Comparison of ENCODE assay signal across 18 cellular contexts in genomic region chr4:137956256-137956655, GRCh38.
A peak's percentile ranks its signal among the peaks of the same experiment; 100 is the strongest.
DNase-seq lines count a peak whose midpoint lies in the region; ATAC-seq and TF ChIP-seq lines count a peak whose summit lies in the region.
"Had no signal": no experiment of that assay in that cellular context is flagged by ENCODE, and none has a peak within 500 bp of the region (broad histone marks: within the 10 kb centered on the region; RNA-seq: fewer than 3 reads in every experiment).

No MANE protein-coding gene starts in this region.

- H4K20me1 ChIP-seq in PC-3 (ENCODE audit: low read length) = no peaks in the 10 kb centered on the region

- intact Hi-C loops in PC-3 (cut with micrococcal nuclease) = no loop called here

- TF ChIP-seq CTCF in PC-3 (conservative IDR thresholded peaks at IDR 0.05; ENCODE audit: low read depth, low read length) (no peak), choroid plexus epithelial cell (conservative IDR thresholded peaks at IDR 0.05; ENCODE audit: low read depth, low read length) (no peak), foreskin keratinocyte (conservative IDR thresholded peaks at IDR 0.05) (no peak)

- no peaks in the 10 kb centered on the region for H3K79me2 ChIP-seq in PC-3 (ENCODE audit: low read length)

- peaks cover under 1% of the 10 kb centered on the region for H3F3A ChIP-seq in PC-3 (ENCODE audit: low read length, unreplicated experiment)

- H3K4me3 ChIP-seq in PC-3 (ENCODE audit: low read length) (no peak overlapping the region), choroid plexus epithelial cell (ENCODE audit: low read depth, low read length) (no peak overlapping the region)
- H3K4me3 ChIP-seq: GM23338, MG63, Peyer's patch had no signal

- H3K9me3 Mint-ChIP-seq in activated T-cell treated with anti-CD3 and anti-CD28 coated beads, Interleukin-2, amount 50 U/mL, for 24 hours = peaks cover 2% of the 10 kb centered on the region
- H3K9me3 Mint-ChIP-seq: GM23338 had no signal

- no peaks in the 10 kb centered on the region for H3K9me3 ChIP-seq in PC-3 (ENCODE audit: low read length)
- H3K9me3 ChIP-seq: MG63, Peyer's patch had no signal

- CTCF ChIA-PET in PC-3 (lab: Charles Lee) = no interaction called here

- peak; percentile 38 for DNase-seq in EL
- peak; percentile 47 for DNase-seq in PC-3
- peak; percentile 36 for DNase-seq in choroid plexus epithelial cell (ENCODE audit: low read depth)
- DNase-seq in foreskin keratinocyte = peak in 1 of 2 donors; percentile 56
- no peak for DNase-seq in activated T-cell treated with anti-CD3 and anti-CD28 coated beads, Interleukin-2, amount 50 U/mL, for 24 hours
- DNase-seq in retina = no peak
- DNase-seq: DMS 273 treated with DMSO at 0.1 percent for 48 hours, MG63, NCI-H1092, NCI-H146, NCI-H2081, NCI-H524 treated with DMSO at 0.1 percent for 48 hours, Peyer's patch, SHP77 had no signal

- no peaks in the 10 kb centered on the region for H3K36me3 ChIP-seq in PC-3 (ENCODE audit: low read depth, low read length)
- H3K36me3 ChIP-seq: MG63, Peyer's patch had no signal

- no peak overlapping the region for H3K27ac Mint-ChIP-seq in activated T-cell treated with anti-CD3 and anti-CD28 coated beads, Interleukin-2, amount 50 U/mL, for 24 hours
- H3K27ac Mint-ChIP-seq: GM23338 had no signal

- no peaks in the 10 kb centered on the region for H3K36me3 Mint-ChIP-seq in activated T-cell treated with anti-CD3 and anti-CD28 coated beads, Interleukin-2, amount 50 U/mL, for 24 hours (ENCODE audit: low read depth)

- no peak overlapping the region for H3K4me3 Mint-ChIP-seq in activated T-cell treated with anti-CD3 and anti-CD28 coated beads, Interleukin-2, amount 50 U/mL, for 24 hours
- H3K4me3 Mint-ChIP-seq: GM23338 had no signal

- H3K9me2 ChIP-seq in PC-3 (replicated peaks; ENCODE audit: low read length) = no peaks in the 10 kb centered on the region

- H3K4me1 Mint-ChIP-seq in activated T-cell treated with anti-CD3 and anti-CD28 coated beads, Interleukin-2, amount 50 U/mL, for 24 hours (ENCODE audit: low read depth) = no peaks in the 10 kb centered on the region
- H3K4me1 Mint-ChIP-seq: GM23338 had no signal

- peak overlapping the region; percentile 64 for H3K4me2 ChIP-seq in PC-3 (ENCODE audit: low read length)
- H3K4me2 ChIP-seq: GM23338 had no signal

- H3K27me3 Mint-ChIP-seq in activated T-cell treated with anti-CD3 and anti-CD28 coated beads, Interleukin-2, amount 50 U/mL, for 24 hours = no peaks in the 10 kb centered on the region

- H2AFZ ChIP-seq in PC-3 (ENCODE audit: low read length) = no peak overlapping the region
- H2AFZ ChIP-seq: GM23338 had no signal

- H3K27me3 ChIP-seq in PC-3 (ENCODE audit: low read length) (no peaks in the 10 kb centered on the region), foreskin keratinocyte (no peaks in the 10 kb centered on the region)
- H3K27me3 ChIP-seq: MG63, Peyer's patch had no signal

- peaks cover 39% of the 10 kb centered on the region for H3K4me1 ChIP-seq in PC-3 (ENCODE audit: insufficient read depth, low read length)
- H3K4me1 ChIP-seq in foreskin keratinocyte = peaks cover 34% of the 10 kb centered on the region
- H3K4me1 ChIP-seq: Peyer's patch had no signal

- no TSS peak for BruUV-seq in PC-3 (replicated peaks; lab: Mats Ljungman, UMichigan)

- POLR2A ChIA-PET in PC-3 (lab: Charles Lee; ENCODE audit: unreplicated experiment) = interaction anchor here (0.6 kb wide), 1 partner anchor 308 kb away, joined by 3 read pairs; no protein-coding TSS in a partner anchor

- no peak overlapping the region; the same call in 1 of the 2 replicates for H3K9ac ChIP-seq in PC-3 (ENCODE audit: low read length)

- H3K27ac ChIP-seq in PC-3 (ENCODE audit: low read length) (peak overlapping the region; percentile 84), foreskin keratinocyte (peak overlapping the region; percentile 26)
- H3K27ac ChIP-seq: C4-2B, Peyer's patch had no signal

- ATAC-seq in PC-3 = no peak
- peak; percentile 34 for ATAC-seq in foreskin keratinocyte
- ATAC-seq in GM18517 (IDR thresholded peaks at IDR 0.05; ENCODE audit: unreplicated experiment) = no peak
- ATAC-seq in GM19328 (IDR thresholded peaks at IDR 0.05; ENCODE audit: unreplicated experiment) = no peak
- ATAC-seq: GM23338 had no signal

Comparison
In these comparisons a context has a peak if more than half of its experiments do, and no peak if none do; other contexts are left out.
1. DNase-seq: peak in EL (single experiment), PC-3 (single experiment) and choroid plexus epithelial cell (single experiment); none in activated T-cell treated with anti-CD3 and anti-CD28 coated beads, Interleukin-2, amount 50 U/mL, for 24 hours (single experiment) and retina (single experiment).